ENCODE assay signal across 1 cellular context in genomic region chr1:205300149-205300548, GRCh38.
TF ChIP-seq lines count a peak whose summit lies in the region.

No MANE protein-coding gene starts in this region.

TF ChIP-seq in H1, 55 proteins besides CTCF, POLR2A, EP300 and RAD21:
- TF ChIP-seq TEAD4 (IDR thresholded peaks at IDR 0.05; ENCODE audit: low read depth, low read length) (no peak), SRF (IDR thresholded peaks at IDR 0.05; ENCODE audit: low read depth, low read length) (no peak), SP2 (IDR thresholded peaks at IDR 0.05; ENCODE audit: low read length) (no peak), GABPA (IDR thresholded peaks at IDR 0.05; ENCODE audit: borderline replicate concordance, insufficient read depth, low read length) (no peak), EZH2 (IDR thresholded peaks at IDR 0.05; ENCODE audit: low read depth, low read length, severe bottlenecking) (no peak), USF2 (IDR thresholded peaks at IDR 0.05; ENCODE audit: low read length) (no peak), SIX5 (IDR thresholded peaks at IDR 0.05; ENCODE audit: low read depth, low read length) (no peak), CTBP2 (IDR thresholded peaks at IDR 0.05; ENCODE audit: borderline replicate concordance, insufficient read depth, insufficient read length, low read length) (no peak), RBBP5 (IDR thresholded peaks at IDR 0.05; ENCODE audit: borderline replicate concordance, low read depth, low read length) (no peak)
TF ChIP-seq in H1: peak in this region for 0.
